Comparison of ENCODE assay signal across 18 cellular contexts in genomic region chr9:68507796-68508145, GRCh38. TPM values are rescaled to one million over a fixed set of nuclear protein-coding genes. Genes with fewer than 3 reads are reported as not detected.
DNase-seq lines count a peak whose midpoint lies in the region; ATAC-seq and TF ChIP-seq lines count a peak whose summit lies in the region.
"Had no signal": no experiment of that assay in that cellular context is flagged by ENCODE, and none has a peak within 500 bp of the region (broad histone marks: within the 10 kb centered on the region; RNA-seq: fewer than 3 reads in every experiment).

No MANE protein-coding gene starts in this region.

- H3K9ac ChIP-seq in OCI-LY3 (ENCODE audit: low read length) (no peak overlapping the region), rectal smooth muscle tissue (ENCODE audit: low read length) (no peak overlapping the region)

- H3K27me3 ChIP-seq in OCI-LY3 (ENCODE audit: low read depth, low read length) (no peaks in the 10 kb centered on the region), esophagus squamous epithelium (no peaks in the 10 kb centered on the region), rectal smooth muscle tissue (ENCODE audit: control insufficient read depth, insufficient read depth, low read length) (no peaks in the 10 kb centered on the region)

- peak overlapping the region; percentile 3; the same call in 1 of the 2 replicates for H3K4me2 ChIP-seq in OCI-LY3 (ENCODE audit: low read length)

- no peak overlapping the region for H3K4me3 Mint-ChIP-seq in activated T-helper 17 cell treated with anti-CD3 and anti-CD28 coated beads, Interleukin-2, amount 50 U/mL, for 72 hours
- H3K4me3 Mint-ChIP-seq: activated naive CD4-positive, alpha-beta T cell treated with anti-CD3 and anti-CD28 coated beads, Interleukin-2, amount 10 ng/mL, durations not matched to agents 7 days and 5 days; CD8-positive, alpha-beta memory T cell had no signal

- no peaks in the 10 kb centered on the region for H3K79me2 ChIP-seq in OCI-LY3 (ENCODE audit: low read length)

- peak; percentile 44 for TF ChIP-seq CTCF in 22Rv1 (IDR thresholded peaks at IDR 0.05)
- TF ChIP-seq CTCF in OCI-LY3 (IDR thresholded peaks at IDR 0.05; ENCODE audit: low read depth, low read length) = no peak
- peak in 1 of 6 experiments; percentile 7 for TF ChIP-seq CTCF in esophagus squamous epithelium (IDR thresholded peaks at IDR 0.05)
- TF ChIP-seq CTCF in GM13976 (IDR thresholded peaks at IDR 0.05; ENCODE audit: borderline replicate concordance, control extremely low read depth, extremely low read depth, insufficient read depth, missing control alignments) = no peak

- no peaks in the 10 kb centered on the region for H3K36me3 Mint-ChIP-seq in activated T-helper 17 cell treated with anti-CD3 and anti-CD28 coated beads, Interleukin-2, amount 50 U/mL, for 72 hours (ENCODE audit: low read depth)
- H3K36me3 Mint-ChIP-seq: activated naive CD4-positive, alpha-beta T cell treated with anti-CD3 and anti-CD28 coated beads, Interleukin-2, amount 10 ng/mL, durations not matched to agents 7 days and 5 days; CD8-positive, alpha-beta memory T cell had no signal

- TF ChIP-seq POLR2A in esophagus squamous epithelium (IDR thresholded peaks at IDR 0.05) = no peak

- H3K27ac Mint-ChIP-seq in activated T-helper 17 cell treated with anti-CD3 and anti-CD28 coated beads, Interleukin-2, amount 50 U/mL, for 72 hours = no peak overlapping the region
- H3K27ac Mint-ChIP-seq: activated naive CD4-positive, alpha-beta T cell treated with anti-CD3 and anti-CD28 coated beads, Interleukin-2, amount 10 ng/mL, durations not matched to agents 7 days and 5 days had no signal

- in situ Hi-C loops in GM13976 (cut with MboI; ENCODE audit: low sequenced_read_pairs, unreplicated experiment) = no loop called here

- H3K9me3 Mint-ChIP-seq in activated T-helper 17 cell treated with anti-CD3 and anti-CD28 coated beads, Interleukin-2, amount 50 U/mL, for 72 hours = no peaks in the 10 kb centered on the region
- H3K9me3 Mint-ChIP-seq: activated naive CD4-positive, alpha-beta T cell treated with anti-CD3 and anti-CD28 coated beads, Interleukin-2, amount 10 ng/mL, durations not matched to agents 7 days and 5 days had no signal

- DNase-seq in esophagus squamous epithelium (lab: John Stamatoyannopoulos, UW) (no peak), GM13976 (ENCODE audit: low spot score) (no peak), ecto neural progenitor cell (ENCODE audit: low spot score) (no peak)
- DNase-seq: activated CD4-positive, alpha-beta T cell treated with anti-CD3 and anti-CD28 coated beads, Interleukin-2, amount 50 U/mL, for 4 hours; activated naive CD4-positive, alpha-beta T cell treated with anti-CD3 and anti-CD28 coated beads, Interleukin-2, amount 10 ng/mL, durations not matched to agents 7 days and 5 days; activated T-cell treated with anti-CD3 and anti-CD28 coated beads, Interleukin-2, amount 50 U/mL, for 1 hour; CD8-positive, alpha-beta memory T cell; DND-41; NCI-H345; NK-92 treated with Interleukin-12 subunit alpha and Interleukin-12 subunit beta, amount 100 ng/mL, for 24 hours; posterior cingulate gyrus had no signal

- H3K27me3 Mint-ChIP-seq in activated T-helper 17 cell treated with anti-CD3 and anti-CD28 coated beads, Interleukin-2, amount 50 U/mL, for 72 hours = peaks cover 14% of the 10 kb centered on the region
- H3K27me3 Mint-ChIP-seq: activated naive CD4-positive, alpha-beta T cell treated with anti-CD3 and anti-CD28 coated beads, Interleukin-2, amount 10 ng/mL, durations not matched to agents 7 days and 5 days had no signal

- H3K9me3 ChIP-seq in OCI-LY3 (ENCODE audit: insufficient read depth, low read length) (no peaks in the 10 kb centered on the region), esophagus squamous epithelium (no peaks in the 10 kb centered on the region)

- H3K36me3 ChIP-seq in OCI-LY3 (replicated peaks; ENCODE audit: low read depth, low read length) (no peaks in the 10 kb centered on the region), esophagus squamous epithelium (no peaks in the 10 kb centered on the region), rectal smooth muscle tissue (ENCODE audit: control insufficient read depth, insufficient read depth, low read length) (no peaks in the 10 kb centered on the region)

- H3K4me1 Mint-ChIP-seq in activated T-helper 17 cell treated with anti-CD3 and anti-CD28 coated beads, Interleukin-2, amount 50 U/mL, for 72 hours = no peaks in the 10 kb centered on the region
- H3K4me1 Mint-ChIP-seq: activated naive CD4-positive, alpha-beta T cell treated with anti-CD3 and anti-CD28 coated beads, Interleukin-2, amount 10 ng/mL, durations not matched to agents 7 days and 5 days; CD8-positive, alpha-beta memory T cell had no signal

- 46 to 63% methylated on average over 2 of the region's 2 CpGs for WGBS in esophagus squamous epithelium, 2 donors

- no peaks in the 10 kb centered on the region for H4K20me1 ChIP-seq in OCI-LY3 (ENCODE audit: insufficient read depth, low read length)

- H3K27ac ChIP-seq in 22Rv1 (no peak overlapping the region), OCI-LY3 (ENCODE audit: low read length) (no peak overlapping the region), esophagus squamous epithelium (peak overlapping the region in 3 of 4 donors; percentile 64 to 72 (median 67)), rectal smooth muscle tissue (ENCODE audit: low read depth, low read length) (peak overlapping the region; percentile 54)

- H3K4me3 ChIP-seq in OCI-LY3 (ENCODE audit: low read length) (no peak overlapping the region), esophagus squamous epithelium (no peak overlapping the region), rectal smooth muscle tissue (ENCODE audit: low read length) (no peak overlapping the region)

- H3K4me1 ChIP-seq in OCI-LY3 (ENCODE audit: low read length) (peaks cover 28% of the 10 kb centered on the region), esophagus squamous epithelium (peaks cover 0 to 40% (median 5%) of the 10 kb centered on the region in 3 donors), rectal smooth muscle tissue (ENCODE audit: control insufficient read depth, insufficient read depth, low read length) (peaks cover 33% of the 10 kb centered on the region)

- H2AFZ ChIP-seq in OCI-LY3 (ENCODE audit: low read depth, low read length) = peak overlapping the region; percentile 35

- intact Hi-C loops in esophagus squamous epithelium (cut with DNase I) = no loop called here

- no peak for ATAC-seq in activated T-helper 17 cell treated with anti-CD3 and anti-CD28 coated beads, Interleukin-2, amount 50 U/mL, for 72 hours (replicated peaks)
- ATAC-seq in HG02840 (IDR thresholded peaks at IDR 0.05; ENCODE audit: low FRiP score, unreplicated experiment) = no peak

RNA-seq across cellular contexts. Expression of gene TMEM252, which starts 32.9 kb away (rescaled TPM):
- total RNA-seq in esophagus squamous epithelium = not detected
- not detected for total RNA-seq in activated T-helper 17 cell treated with anti-CD3 and anti-CD28 coated beads, Interleukin-2, amount 50 U/mL, for 72 hours
- total RNA-seq: CD8-positive, alpha-beta memory T cell; frontal cortex; H4 had no signal

Comparison
In these comparisons a context has a peak if more than half of its experiments do, and no peak if none do; other contexts are left out.
1. H3K27ac ChIP-seq: peak in esophagus squamous epithelium (3 of 4) and rectal smooth muscle tissue (single experiment); none in 22Rv1 (single experiment) and OCI-LY3 (single experiment).